Comparison of ENCODE assay signal across 1 cellular context in genomic region chr6:136036601-136037000, GRCh38.
TF ChIP-seq lines count a peak whose summit lies in the region.

No MANE protein-coding gene starts in this region.

TF ChIP-seq in endothelial cell of umbilical vein, 7 proteins besides CTCF, POLR2A, EP300 and RAD21:
- no peak for TF ChIP-seq FOS (IDR thresholded peaks at IDR 0.05; ENCODE audit: borderline replicate concordance, insufficient read depth, low read length)
- TF ChIP-seq POLR2AphosphoS5 (IDR thresholded peaks at IDR 0.05; ENCODE audit: insufficient read depth, low read depth, low read length) = no peak
- TF ChIP-seq GATA2 (IDR thresholded peaks at IDR 0.05; ENCODE audit: insufficient read depth, insufficient read length, low read depth, low read length) = no peak
- no peak for TF ChIP-seq MAX (IDR thresholded peaks at IDR 0.05; ENCODE audit: insufficient read depth, insufficient read length)
- TF ChIP-seq EZH2 (IDR thresholded peaks at IDR 0.05; ENCODE audit: borderline replicate concordance, low read depth, low read length, severe bottlenecking) = no peak
